ENCODE assay signal across 30 cellular contexts in the genomic region with DNA sequence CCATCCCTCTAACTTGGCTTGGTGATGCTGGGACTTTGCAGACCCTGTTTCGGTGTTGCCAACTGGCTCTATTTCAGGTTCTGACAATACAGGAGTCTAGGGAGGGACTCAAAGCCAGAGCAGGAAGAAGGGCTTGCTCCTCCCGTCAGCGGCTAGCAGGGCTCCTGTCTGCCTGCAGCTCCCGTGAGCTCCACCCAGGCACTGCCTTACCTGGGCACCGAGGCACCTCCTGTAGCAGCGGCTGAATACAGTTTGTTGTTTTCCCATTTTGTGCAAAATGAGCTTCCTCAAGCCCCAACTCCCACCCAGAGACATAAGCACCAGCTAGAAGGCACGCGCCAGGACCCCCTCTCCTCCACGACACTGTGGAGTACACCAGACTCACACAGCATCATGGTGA.
"Had no signal": no experiment of that assay in that cellular context is flagged by ENCODE, and none has a peak within 500 bp of the region (broad histone marks: within the 10 kb centered on the region; RNA-seq: fewer than 3 reads in every experiment).

No MANE protein-coding gene starts in this region.

- ATAC-seq: activated CD4-positive, alpha-beta T cell treated with anti-CD3 and anti-CD28 coated beads for 36 hours; activated CD8-positive, alpha-beta T cell treated with anti-CD3 and anti-CD28 coated beads for 36 hours; activated naive CD4-positive, alpha-beta T cell treated with anti-CD3 and anti-CD28 coated beads, Interleukin-2, amount 50 U/mL, for 72 hours; activated T-cell treated with anti-CD3 and anti-CD28 coated beads, Interleukin-2, amount 50 U/mL, for 72 hours; esophagus mucosa had no signal

- H3K9me3 Mint-ChIP-seq: activated CD4-positive, alpha-beta T cell treated with anti-CD3 and anti-CD28 coated beads, Interleukin-2, amount 10 ng/mL, durations not matched to agents 7 days and 5 days; activated CD8-positive, alpha-beta T cell treated with anti-CD3 and anti-CD28 coated beads for 36 hours; activated naive CD4-positive, alpha-beta T cell treated with anti-CD3 and anti-CD28 coated beads, Interleukin-2, amount 10 ng/mL, durations not matched to agents 7 days and 5 days; activated naive CD4-positive, alpha-beta T cell treated with anti-CD3 and anti-CD28 coated beads, Interleukin-2, amount 50 U/mL, for 72 hours; activated naive CD8-positive, alpha-beta T cell treated with anti-CD3 and anti-CD28 coated beads, Interleukin-2, amount 10 ng/mL, durations not matched to agents 7 days and 5 days; activated T-cell treated with anti-CD3 and anti-CD28 coated beads, Interleukin-2, amount 50 U/mL, for 24 hours; activated T-cell treated with anti-CD3 and anti-CD28 coated beads, Interleukin-2, amount 50 U/mL, for 72 hours; dendritic cell treated with granulocyte-macrophage colony-stimulating factor and Interleukin-4, amounts not matched to agents 40 ng/mL and 50 ng/mL, for 4 days; endodermal cell had no signal

- H2AFZ ChIP-seq: hepatocyte had no signal

- H3K9me3 ChIP-seq: ascending aorta, colonic mucosa had no signal

- H3K36me3 ChIP-seq: colonic mucosa had no signal

- H3K79me2 ChIP-seq: hepatocyte had no signal

- H3K4me2 ChIP-seq: hepatocyte had no signal

- H3K27ac ChIP-seq: ascending aorta, brain microvascular endothelial cell, colonic mucosa, dorsolateral prefrontal cortex, hepatocyte had no signal

- H3K36me3 Mint-ChIP-seq: activated naive CD4-positive, alpha-beta T cell treated with anti-CD3 and anti-CD28 coated beads, Interleukin-2, amount 10 ng/mL, durations not matched to agents 7 days and 5 days; activated naive CD4-positive, alpha-beta T cell treated with anti-CD3 and anti-CD28 coated beads, Interleukin-2, amount 50 U/mL, for 72 hours had no signal

- H3K27me3 ChIP-seq: ascending aorta, brain microvascular endothelial cell, colonic mucosa, dorsolateral prefrontal cortex, hepatocyte had no signal

- H3K4me3 Mint-ChIP-seq: activated CD4-positive, alpha-beta T cell treated with anti-CD3 and anti-CD28 coated beads for 36 hours; activated CD4-positive, alpha-beta T cell treated with anti-CD3 and anti-CD28 coated beads, Interleukin-2, amount 10 ng/mL, durations not matched to agents 7 days and 5 days; activated CD8-positive, alpha-beta T cell treated with anti-CD3 and anti-CD28 coated beads for 36 hours; activated naive CD4-positive, alpha-beta T cell treated with anti-CD3 and anti-CD28 coated beads, Interleukin-2, amount 10 ng/mL, durations not matched to agents 7 days and 5 days; activated naive CD8-positive, alpha-beta T cell treated with anti-CD3 and anti-CD28 coated beads, Interleukin-2, amount 10 ng/mL, durations not matched to agents 7 days and 5 days; activated T-cell treated with anti-CD3 and anti-CD28 coated beads, Interleukin-2, amount 50 U/mL, for 24 hours; activated T-cell treated with anti-CD3 and anti-CD28 coated beads, Interleukin-2, amount 50 U/mL, for 72 hours; dendritic cell treated with granulocyte-macrophage colony-stimulating factor and Interleukin-4, amounts not matched to agents 40 ng/mL and 50 ng/mL, for 4 days; endodermal cell had no signal

- H3K4me1 ChIP-seq: colonic mucosa had no signal

- FAIRE-seq: bronchial epithelial cell, frontal cortex had no signal

- H3K4me3 ChIP-seq: ascending aorta, colonic mucosa, dorsolateral prefrontal cortex, hepatocyte had no signal

- H3K27me3 Mint-ChIP-seq: activated CD4-positive, alpha-beta T cell treated with anti-CD3 and anti-CD28 coated beads for 36 hours; activated CD4-positive, alpha-beta T cell treated with anti-CD3 and anti-CD28 coated beads, Interleukin-2, amount 10 ng/mL, durations not matched to agents 7 days and 5 days; activated CD8-positive, alpha-beta T cell treated with anti-CD3 and anti-CD28 coated beads for 36 hours; activated naive CD4-positive, alpha-beta T cell treated with anti-CD3 and anti-CD28 coated beads, Interleukin-2, amount 10 ng/mL, durations not matched to agents 7 days and 5 days; activated naive CD8-positive, alpha-beta T cell treated with anti-CD3 and anti-CD28 coated beads, Interleukin-2, amount 10 ng/mL, durations not matched to agents 7 days and 5 days; activated T-cell treated with anti-CD3 and anti-CD28 coated beads, Interleukin-2, amount 50 U/mL, for 24 hours; dendritic cell treated with granulocyte-macrophage colony-stimulating factor and Interleukin-4, amounts not matched to agents 40 ng/mL and 50 ng/mL, for 4 days had no signal

- H3K4me1 Mint-ChIP-seq: activated naive CD4-positive, alpha-beta T cell treated with anti-CD3 and anti-CD28 coated beads, Interleukin-2, amount 10 ng/mL, durations not matched to agents 7 days and 5 days; activated naive CD8-positive, alpha-beta T cell treated with anti-CD3 and anti-CD28 coated beads, Interleukin-2, amount 10 ng/mL, durations not matched to agents 7 days and 5 days; endodermal cell had no signal

- H3K27ac Mint-ChIP-seq: activated CD4-positive, alpha-beta T cell treated with anti-CD3 and anti-CD28 coated beads for 36 hours; activated CD4-positive, alpha-beta T cell treated with anti-CD3 and anti-CD28 coated beads, Interleukin-2, amount 10 ng/mL, durations not matched to agents 7 days and 5 days; activated CD8-positive, alpha-beta T cell treated with anti-CD3 and anti-CD28 coated beads for 36 hours; activated naive CD4-positive, alpha-beta T cell treated with anti-CD3 and anti-CD28 coated beads, Interleukin-2, amount 10 ng/mL, durations not matched to agents 7 days and 5 days; activated naive CD4-positive, alpha-beta T cell treated with anti-CD3 and anti-CD28 coated beads, Interleukin-2, amount 50 U/mL, for 72 hours; activated naive CD8-positive, alpha-beta T cell treated with anti-CD3 and anti-CD28 coated beads, Interleukin-2, amount 10 ng/mL, durations not matched to agents 7 days and 5 days; activated T-cell treated with anti-CD3 and anti-CD28 coated beads, Interleukin-2, amount 50 U/mL, for 24 hours; activated T-cell treated with anti-CD3 and anti-CD28 coated beads, Interleukin-2, amount 50 U/mL, for 72 hours; dendritic cell treated with granulocyte-macrophage colony-stimulating factor and Interleukin-4, amounts not matched to agents 40 ng/mL and 50 ng/mL, for 4 days; endodermal cell had no signal

- DNase-seq: activated CD4-positive, alpha-beta T cell treated with anti-CD3 and anti-CD28 coated beads for 36 hours; activated CD4-positive, alpha-beta T cell treated with anti-CD3 and anti-CD28 coated beads, Interleukin-2, amount 10 ng/mL, durations not matched to agents 7 days and 5 days; activated CD4-positive, alpha-beta T cell treated with anti-CD3 and anti-CD28 coated beads, Interleukin-2, amount 50 U/mL, for 4 hours; activated CD4-positive, CD25-positive, alpha-beta regulatory T cell; activated CD4-positive, CD25-positive, alpha-beta regulatory T cell treated with anti-CD3 and anti-CD28 coated beads, Interleukin-2, amount 50 U/mL, for 72 hours; activated CD8-positive, alpha-beta memory T cell treated with anti-CD3 and anti-CD28 coated beads, Interleukin-2, amount 50 U/mL, for 48 hours; activated CD8-positive, alpha-beta T cell treated with anti-CD3 and anti-CD28 coated beads for 36 hours; activated gamma-delta T cell; activated naive CD4-positive, alpha-beta T cell; activated naive CD4-positive, alpha-beta T cell treated with anti-CD3 and anti-CD28 coated beads, Interleukin-2, amount 10 ng/mL, durations not matched to agents 7 days and 5 days; activated naive CD8-positive, alpha-beta T cell treated with anti-CD3 and anti-CD28 coated beads, Interleukin-2, amount 10 ng/mL, durations not matched to agents 7 days and 5 days; activated T-cell treated with anti-CD3 and anti-CD28 coated beads for 4 hours; activated T-cell treated with anti-CD3 and anti-CD28 coated beads, Interleukin-2, amount 50 U/mL, for 24 hours; activated T-cell treated with anti-CD3 and anti-CD28 coated beads, Interleukin-2, amount 50 U/mL, for 72 hours; brain microvascular endothelial cell; caudate nucleus; cerebellar nuclear complex; colonic mucosa; dorsolateral prefrontal cortex; effector memory CD4-positive, alpha-beta T cell; endodermal cell; foreskin fibroblast; T-helper 2 cell had no signal
